Comparison of ENCODE assay signal across 17 cellular contexts in genomic region chr12:25699454-25699853, GRCh38.
DNase-seq lines count a peak whose midpoint lies in the region; ATAC-seq, FAIRE-seq and TF ChIP-seq lines count a peak whose summit lies in the region.
"Had no signal": no experiment of that assay in that cellular context is flagged by ENCODE, and none has a peak within 500 bp of the region (broad histone marks: within the 10 kb centered on the region; RNA-seq: fewer than 3 reads in every experiment).

No MANE protein-coding gene starts in this region.

- no peaks in the 10 kb centered on the region for H3K27me3 ChIP-seq in mammary epithelial cell (ENCODE audit: insufficient read depth, low read length)
- H3K27me3 ChIP-seq in pancreas = no peaks in the 10 kb centered on the region
- H3K27me3 ChIP-seq: BLaER1 treated with 17β-estradiol and CSF1 and Interleukin-3, amounts not matched to agents 10 nM and 100 nM had no signal

- intact Hi-C loops in mammary epithelial cell (cut with micrococcal nuclease) = no loop called here
- intact Hi-C loops in pancreas (cut with DNase I) = no loop called here

- no peaks in the 10 kb centered on the region for H3K9me3 ChIP-seq in mammary epithelial cell (replicated peaks; ENCODE audit: insufficient read depth, low read length)
- no peaks in the 10 kb centered on the region for H3K9me3 ChIP-seq in pancreas

- DNase-seq in COLO829 (ENCODE audit: low spot score) (peak; percentile 50), OCI-M1 (lab: John Stamatoyannopoulos, UW) (peak; percentile 13), mammary epithelial cell (peak; percentile 48), fibroblast of pulmonary artery (ENCODE audit: low read depth) (peak; percentile 56), pancreas (no peak), hypothalamus (lab: John Stamatoyannopoulos, UW) (no peak)
- DNase-seq: 8988T, DMS 273 treated with DMSO at 0.1 percent for 48 hours, H9, NCI-H187 treated with DMSO at 0.1 percent for 48 hours, NCI-H446, NCI-H774, PC-9 had no signal

- no TSS peak for BruUV-seq in mammary epithelial cell (replicated peaks; lab: Mats Ljungman, UMichigan)

- no peaks in the 10 kb centered on the region for H4K20me1 ChIP-seq in mammary epithelial cell (ENCODE audit: insufficient read depth, low read length)
- H4K20me1 ChIP-seq: BLaER1 treated with 17β-estradiol and CSF1 and Interleukin-3, amounts not matched to agents 10 nM and 100 nM had no signal

- H3K27ac ChIP-seq in mammary epithelial cell (ENCODE audit: insufficient read depth, low read depth, low read length) (no peak overlapping the region), pancreas (no peak overlapping the region)
- H3K27ac ChIP-seq: BLaER1 treated with 17β-estradiol and CSF1 and Interleukin-3, amounts not matched to agents 10 nM and 100 nM; PC-9 had no signal

- no peak overlapping the region for H2AFZ ChIP-seq in mammary epithelial cell (ENCODE audit: low read depth, low read length)
- H2AFZ ChIP-seq: PC-9 had no signal

- 94% methylated on average over 1 of the region's 1 CpG for WGBS in mammary epithelial cell (ENCODE audit: low coverage, missing lambda C conversion rate)
- WGBS in pancreas, 2 donors = 87 to 97% methylated on average over 1 of the region's 1 CpG

- FAIRE-seq in pancreas (lab: Jason Lieb, UNC) = no peak
- FAIRE-seq: GM19239 had no signal

- H3K4me3 ChIP-seq in mammary epithelial cell (replicated peaks in 1 of 3; ENCODE audit: insufficient read depth in 1 of 3, low read depth in 2 of 3, low read length in 3 of 3) = no peak overlapping the region
- no peak overlapping the region for H3K4me3 ChIP-seq in fibroblast of pulmonary artery (replicated peaks; ENCODE audit: low read depth, low read length)
- H3K4me3 ChIP-seq in pancreas = no peak overlapping the region
- H3K4me3 ChIP-seq: BLaER1 treated with 17β-estradiol and CSF1 and Interleukin-3, amounts not matched to agents 10 nM and 100 nM; PC-9 had no signal

- ATAC-seq in GM21515 (IDR thresholded peaks at IDR 0.05; ENCODE audit: unreplicated experiment) (no peak), pancreas (no peak), HG03196 (IDR thresholded peaks at IDR 0.05; ENCODE audit: unreplicated experiment) (no peak)

- no peak overlapping the region for H3K9ac ChIP-seq in mammary epithelial cell (ENCODE audit: insufficient read depth, low read length)
- H3K9ac ChIP-seq: BLaER1 treated with 17β-estradiol and CSF1 and Interleukin-3, amounts not matched to agents 10 nM and 100 nM had no signal

- dilution Hi-C loops in mammary epithelial cell (cut with HindIII; ENCODE audit: low sequenced_read_pairs) = no loop called here

- H3K4me1 ChIP-seq in mammary epithelial cell (ENCODE audit: insufficient read depth, low read length) (peaks cover 13% of the 10 kb centered on the region), pancreas (no peaks in the 10 kb centered on the region)

- H3K79me2 ChIP-seq in mammary epithelial cell (ENCODE audit: insufficient read depth, low read length) = no peaks in the 10 kb centered on the region

- TF ChIP-seq CTCF in mammary epithelial cell (conservative IDR thresholded peaks at IDR 0.05 in 1 of 2, IDR thresholded peaks at IDR 0.05 in 1 of 2; ENCODE audit: extremely low read depth in 1 of 2, insufficient read depth in 1 of 2, low read depth in 1 of 2, low read length in 2 of 2) (no peak), fibroblast of pulmonary artery (IDR thresholded peaks at IDR 0.05; ENCODE audit: low read length, missing control alignments) (no peak), pancreas (IDR thresholded peaks at IDR 0.05) (no peak)

- no peaks in the 10 kb centered on the region for H3K36me3 ChIP-seq in mammary epithelial cell (ENCODE audit: insufficient read depth, low read length)
- H3K36me3 ChIP-seq in pancreas = no peaks in the 10 kb centered on the region
- H3K36me3 ChIP-seq: BLaER1 treated with 17β-estradiol and CSF1 and Interleukin-3, amounts not matched to agents 10 nM and 100 nM had no signal

- CTCF ChIA-PET in mammary epithelial cell (lab: Charles Lee; ENCODE audit: low non-redundant PET) = no interaction called here

- H3K4me2 ChIP-seq in mammary epithelial cell (ENCODE audit: insufficient read depth, low read depth, low read length) = peak overlapping the region; percentile 6
- H3K4me2 ChIP-seq: BLaER1 treated with 17β-estradiol and CSF1 and Interleukin-3, amounts not matched to agents 10 nM and 100 nM; PC-9 had no signal

- in situ Hi-C loops in mammary epithelial cell (cut with MboI; ENCODE audit: low sequenced_read_pairs in 2 of 2) = no loop called here

Comparison
In these comparisons a context has a peak if more than half of its experiments do, and no peak if none do; other contexts are left out.
1. DNase-seq: peak in COLO829 (single experiment), OCI-M1 (single experiment), mammary epithelial cell (single experiment) and fibroblast of pulmonary artery (single experiment); none in pancreas (0 of 6) and hypothalamus (0 of 51).